24 cellular contexts compared by ENCODE assay signal in genomic region chr15:35850284-35850683, GRCh38.
"Had no signal": no experiment of that assay in that cellular context is flagged by ENCODE, and none has a peak within 500 bp of the region (broad histone marks: within the 10 kb centered on the region; RNA-seq: fewer than 3 reads in every experiment).

No MANE protein-coding gene starts in this region.

- ATAC-seq: esophagus mucosa, gastroesophageal sphincter, heart right ventricle, left cardiac atrium, left lung, lower lobe of right lung, natural killer cell, pancreas, sciatic nerve had no signal

- H3K27me3 ChIP-seq: dorsolateral prefrontal cortex, gastroesophageal sphincter, heart right ventricle, left lung, neutrophil, pancreas, right atrium auricular region, tibial nerve, upper lobe of left lung had no signal

- H3K27ac ChIP-seq: gastroesophageal sphincter, heart right ventricle, left lung, lower lobe of right lung, neutrophil, pancreas, right atrium auricular region, thoracic aorta, tibial nerve, upper lobe of left lung had no signal

- DNase-seq: dorsolateral prefrontal cortex; effector CD4-positive, alpha-beta T cell; foreskin fibroblast; glutamatergic neuron; heart right ventricle; left cardiac atrium; left lung; lower lobe of right lung; natural killer cell; pancreas; stimulated activated CD4-positive, alpha-beta T cell treated with anti-CD3 and anti-CD28 coated beads, Interleukin-12 subunit alpha, Interleukin-12 subunit beta, amount 100 ng/mL, for 4 hours; stimulated activated CD4-positive, alpha-beta T cell treated with anti-CD3 and anti-CD28 coated beads, Interleukin-1b, Interleukin-23, amount 100 ng/mL, for 48 hours; stimulated activated CD4-positive, alpha-beta T cell treated with anti-CD3 and anti-CD28 coated beads, Interleukin-4, amount 100 ng/mL, for 1 hour; stimulated activated CD8-positive, alpha-beta memory T cell treated with anti-CD3 and anti-CD28 coated beads, Interleukin-4, amount 100 ng/mL, for 48 hours; stimulated activated naive CD4-positive, alpha-beta T cell; upper lobe of left lung had no signal

- H3K4me1 ChIP-seq: gastroesophageal sphincter, heart right ventricle, left lung, lower lobe of right lung, pancreas, right atrium auricular region, tibial nerve, upper lobe of left lung had no signal

- H3K9me3 ChIP-seq: gastroesophageal sphincter, heart right ventricle, left lung, lower lobe of right lung, neutrophil, pancreas, right atrium auricular region, thoracic aorta, tibial nerve, upper lobe of left lung had no signal

- H3K4me3 ChIP-seq: gastroesophageal sphincter, heart right ventricle, left lung, lower lobe of right lung, pancreas, right atrium auricular region, smooth muscle cell, thoracic aorta, tibial nerve, upper lobe of left lung had no signal

- H3K36me3 ChIP-seq: gastroesophageal sphincter, heart right ventricle, left lung, lower lobe of right lung, neutrophil, pancreas, right atrium auricular region, thoracic aorta, tibial nerve, upper lobe of left lung had no signal
